Comparison of ENCODE assay signal across 8 cellular contexts in the genomic region with DNA sequence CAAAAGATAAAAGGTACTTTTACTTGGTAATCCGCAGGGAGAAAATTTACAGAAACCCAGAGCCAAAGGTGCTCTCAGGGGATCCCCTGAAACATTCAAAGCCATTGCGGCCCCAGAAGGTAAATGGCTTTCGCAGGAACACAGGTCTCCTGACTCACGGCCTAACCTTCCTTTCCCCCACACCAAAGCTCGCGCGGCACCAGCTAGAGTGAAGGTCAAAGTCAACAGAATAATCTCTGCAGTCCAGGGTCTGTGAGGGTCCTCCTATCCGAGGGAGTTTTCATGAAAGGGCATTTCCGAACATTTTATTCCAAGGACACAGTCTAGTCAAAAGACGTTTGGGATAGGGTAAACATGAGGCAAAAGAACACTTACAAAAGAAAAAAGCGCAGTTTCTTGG. TPM values are rescaled to one million over a fixed set of nuclear protein-coding genes. Genes with fewer than 3 reads are reported as not detected.
DNase-seq lines count a peak whose midpoint lies in the region; ATAC-seq, FAIRE-seq and TF ChIP-seq lines count a peak whose summit lies in the region.

No MANE protein-coding gene starts in this region.

- 10 to 19% methylated on average over 11 of the region's 11 CpGs for WGBS in pancreas, 2 donors

- no peaks in the 10 kb centered on the region for H3K9me3 ChIP-seq in ES-I3 (ENCODE audit: control insufficient read depth, insufficient read depth, low read length)
- no peaks in the 10 kb centered on the region for H3K9me3 ChIP-seq in RWPE2 (ENCODE audit: severe bottlenecking)
- H3K9me3 ChIP-seq in pancreas: no peaks in the 10 kb centered on the region

- FAIRE-seq in pancreas (lab: Jason Lieb, UNC): no peak

- TF ChIP-seq CTCF in RWPE2 (IDR thresholded peaks at IDR 0.05; ENCODE audit: poor library complexity, severe bottlenecking) (no peak), fibroblast of pulmonary artery (IDR thresholded peaks at IDR 0.05; ENCODE audit: low read length, missing control alignments) (no peak), pancreas (IDR thresholded peaks at IDR 0.05) (no peak)

- ATAC-seq in RWPE2 (ENCODE audit: low read depth) (no peak), pancreas (peak; percentile 22 to 49 (median 38)), HG02798 (IDR thresholded peaks at IDR 0.05; ENCODE audit: poor library complexity, unreplicated experiment) (no peak)

- intact Hi-C loops in pancreas (cut with DNase I): no loop called here

- H3K27me3 ChIP-seq in RWPE2 (ENCODE audit: insufficient read depth, poor library complexity, severe bottlenecking) (no peaks in the 10 kb centered on the region), pancreas (no peaks in the 10 kb centered on the region)

- H3K4me1 ChIP-seq in ES-I3 (ENCODE audit: insufficient read depth, low read length) (peaks cover 16% of the 10 kb centered on the region), RWPE2 (ENCODE audit: insufficient read depth, poor library complexity, severe bottlenecking) (peaks cover 4% of the 10 kb centered on the region), pancreas (peaks cover 0 to 8% (median 5%) of the 10 kb centered on the region in 3 donors)

- H3K9ac ChIP-seq in ES-I3 (ENCODE audit: low read depth, low read length): peak overlapping the region; percentile 91

- H3K4me3 ChIP-seq in RWPE2 (ENCODE audit: severe bottlenecking) (peak overlapping the region; percentile 48), fibroblast of pulmonary artery (replicated peaks; ENCODE audit: low read depth, low read length) (peak overlapping the region; percentile 69), pancreas (peak overlapping the region in 3 of 4 donors; percentile 55 to 87 (median 79))

- DNase-seq in RWPE2 (ENCODE audit: low spot score) (no peak), fibroblast of pulmonary artery (ENCODE audit: low read depth) (no peak), pancreas (peak in 5 of 6 donors; percentile 11 to 66 (median 29)), D341Med (ENCODE audit: low spot score) (no peak), SIG-M5 (lab: John Stamatoyannopoulos, UW) (no peak), DMS53 (lab: John Stamatoyannopoulos, UW) (no peak)

- H3K27ac ChIP-seq in RWPE2 (ENCODE audit: poor library complexity, severe bottlenecking) (no peak overlapping the region), pancreas (peak overlapping the region; percentile 67 to 91 (median 81))

- H3K36me3 ChIP-seq in ES-I3 (ENCODE audit: insufficient read depth, low read length) (no peaks in the 10 kb centered on the region), RWPE2 (ENCODE audit: low read depth) (no peaks in the 10 kb centered on the region), pancreas (no peaks in the 10 kb centered on the region)

RNA-seq across cellular contexts. Expression of a gene that starts 0.6 kb away (rescaled TPM):
- total RNA-seq in pancreas: 10 to 100 TPM in 2 of 6 donors, 1 to 10 TPM in 4; 5.1 to 10.7 (median 8.0) TPM
- 1 to 10 TPM; 2.3 to 6.6 TPM for polyA plus RNA-seq in pancreas

RNA-seq across cellular contexts. Expression of a gene that starts 34.0 kb away (rescaled TPM):
- total RNA-seq in pancreas: 1 to 10 TPM; 2.6 to 5.8 (median 3.8) TPM
- 10 to 100 TPM in 1 of 2 donors, 1 to 10 TPM in 1; 4.4 to 12.8 TPM for polyA plus RNA-seq in pancreas

RNA-seq across cellular contexts. Expression of a gene that starts 56.7 kb away (rescaled TPM):
- 1 to 10 TPM; 1.4 to 8.3 (median 4.0) TPM for total RNA-seq in pancreas
- polyA plus RNA-seq in pancreas: 1 to 10 TPM; 1.1 to 2.3 TPM

Comparison
In these comparisons a context has a peak if more than half of its experiments do, and no peak if none do; other contexts are left out.
1. ATAC-seq: peak in pancreas (4 of 4); none in RWPE2 (single experiment) and HG02798 (single experiment).
2. DNase-seq: peak in pancreas (5 of 6); none in RWPE2 (single experiment), fibroblast of pulmonary artery (single experiment), D341Med (single experiment), SIG-M5 (single experiment) and DMS53 (single experiment).
3. Peak in every context shown above with its lines, with median percentiles within 50 percentile points of each other: H3K4me3 ChIP-seq.